In genomic region chr6:141152951-141153350, GRCh38 we compare ENCODE assay signal across 20 cellular contexts.
DNase-seq lines count a peak whose midpoint lies in the region; ATAC-seq and TF ChIP-seq lines count a peak whose summit lies in the region.
"Had no signal": no experiment of that assay in that cellular context is flagged by ENCODE, and none has a peak within 500 bp of the region (broad histone marks: within the 10 kb centered on the region; RNA-seq: fewer than 3 reads in every experiment).

No MANE protein-coding gene starts in this region.

- intact Hi-C loops in CD8-positive, alpha-beta T cell (cut with DNase I, micrococcal nuclease), result no loop called here
- intact Hi-C loops in stomach (cut with DNase I; ENCODE audit: low total_unique reads), result no loop called here
- intact Hi-C loops in left ventricle myocardium superior (cut with micrococcal nuclease), result no loop called here

- H3K36me3 Mint-ChIP-seq in CD8-positive, alpha-beta T cell, result no peaks in the 10 kb centered on the region
- no peaks in the 10 kb centered on the region for H3K36me3 Mint-ChIP-seq in mesothelial cell of epicardium
- H3K36me3 Mint-ChIP-seq: activated CD8-positive, alpha-beta memory T cell treated with anti-CD3 and anti-CD28 coated beads, Interleukin-2, amount 10 ng/mL, durations not matched to agents 7 days and 5 days; brain; memory B cell had no signal

- H3K4me1 Mint-ChIP-seq in CD8-positive, alpha-beta T cell (ENCODE audit: low read depth), result peaks cover 17% of the 10 kb centered on the region
- peaks cover 4% of the 10 kb centered on the region for H3K4me1 Mint-ChIP-seq in mesothelial cell of epicardium
- H3K4me1 Mint-ChIP-seq: activated CD8-positive, alpha-beta memory T cell treated with anti-CD3 and anti-CD28 coated beads, Interleukin-2, amount 10 ng/mL, durations not matched to agents 7 days and 5 days had no signal

- DNase-seq in CD8-positive, alpha-beta T cell, result no peak
- DNase-seq in astrocyte of the spinal cord (ENCODE audit: low read depth, low spot score) (peak; percentile 12), mesothelial cell of epicardium (ENCODE audit: low spot score in 2 of 2, unreplicated experiment in 2 of 2) (no peak), stomach (no peak), hippocampal formation (lab: John Stamatoyannopoulos, UW) (no peak), left ventricle myocardium superior (no peak)
- DNase-seq: activated CD8-positive, alpha-beta memory T cell treated with anti-CD3 and anti-CD28 coated beads, Interleukin-2, amount 10 ng/mL, durations not matched to agents 7 days and 5 days; erythroblast; HCEC 1CT; heart right ventricle; NCI-H510A; SHP77 treated with DMSO at 0.1 percent for 48 hours; stimulated activated CD4-positive, alpha-beta T cell treated with anti-CD3 and anti-CD28 coated beads, Interleukin-12 subunit alpha, Interleukin-12 subunit beta, amount 100 ng/mL, for 4 hours; transverse colon had no signal

- no peak for ATAC-seq in CD8-positive, alpha-beta T cell
- ATAC-seq in HG03469 (IDR thresholded peaks at IDR 0.05; ENCODE audit: unreplicated experiment) (no peak), left ventricle myocardium superior (no peak)
- ATAC-seq: activated CD8-positive, alpha-beta memory T cell treated with anti-CD3 and anti-CD28 coated beads, Interleukin-2, amount 10 ng/mL, durations not matched to agents 7 days and 5 days had no signal

- peak overlapping the region; percentile 45 for H3K27ac Mint-ChIP-seq in CD8-positive, alpha-beta T cell
- H3K27ac Mint-ChIP-seq in mesothelial cell of epicardium, result peak overlapping the region; percentile 40
- H3K27ac Mint-ChIP-seq: activated CD8-positive, alpha-beta memory T cell treated with anti-CD3 and anti-CD28 coated beads, Interleukin-2, amount 10 ng/mL, durations not matched to agents 7 days and 5 days; dendritic cell treated with granulocyte-macrophage colony-stimulating factor and Interleukin-4, amounts not matched to agents 40 ng/mL and 50 ng/mL, for 4 days; memory B cell had no signal

- POLR2A ChIA-PET in CD8-positive, alpha-beta T cell (lab: Charles Lee), result no interaction called here

- peaks cover 11% of the 10 kb centered on the region for H3K4me1 ChIP-seq in CD8-positive, alpha-beta T cell (ENCODE audit: insufficient read depth, low read length)
- H3K4me1 ChIP-seq in HUES6 (ENCODE audit: control insufficient read depth, insufficient read depth, low read length), result peaks cover 12% of the 10 kb centered on the region; the same call in 1 of the 2 replicates
- H3K4me1 ChIP-seq in stomach, result peaks cover 0 to 3% (median 0%) of the 10 kb centered on the region in 4 donors
- H3K4me1 ChIP-seq: BLaER1, transverse colon had no signal

- no peak overlapping the region for H3K4me3 Mint-ChIP-seq in CD8-positive, alpha-beta T cell
- no peak overlapping the region for H3K4me3 Mint-ChIP-seq in mesothelial cell of epicardium
- H3K4me3 Mint-ChIP-seq: activated CD8-positive, alpha-beta memory T cell treated with anti-CD3 and anti-CD28 coated beads, Interleukin-2, amount 10 ng/mL, durations not matched to agents 7 days and 5 days; brain; dendritic cell treated with granulocyte-macrophage colony-stimulating factor and Interleukin-4, amounts not matched to agents 40 ng/mL and 50 ng/mL, for 4 days; memory B cell had no signal

- H3K27me3 Mint-ChIP-seq in CD8-positive, alpha-beta T cell (ENCODE audit: low read depth), result no peaks in the 10 kb centered on the region
- H3K27me3 Mint-ChIP-seq in mesothelial cell of epicardium (ENCODE audit: low read depth), result no peaks in the 10 kb centered on the region
- H3K27me3 Mint-ChIP-seq: activated CD8-positive, alpha-beta memory T cell treated with anti-CD3 and anti-CD28 coated beads, Interleukin-2, amount 10 ng/mL, durations not matched to agents 7 days and 5 days; brain; dendritic cell treated with granulocyte-macrophage colony-stimulating factor and Interleukin-4, amounts not matched to agents 40 ng/mL and 50 ng/mL, for 4 days; memory B cell had no signal

- TF ChIP-seq CTCF in CD8-positive, alpha-beta T cell (IDR thresholded peaks at IDR 0.05), result no peak
- TF ChIP-seq CTCF in astrocyte of the spinal cord (IDR thresholded peaks at IDR 0.05; ENCODE audit: low read depth, low read length), result no peak
- no peak for TF ChIP-seq CTCF in mesothelial cell of epicardium (IDR thresholded peaks at IDR 0.05; ENCODE audit: unreplicated experiment)
- no peak for TF ChIP-seq CTCF in stomach (IDR thresholded peaks at IDR 0.05)

- no peak for TF ChIP-seq POLR2A in stomach (IDR thresholded peaks at IDR 0.05)

- in situ Hi-C loops in astrocyte of the spinal cord (cut with HindIII; ENCODE audit: low sequenced_read_pairs), result no loop called here

- no peaks in the 10 kb centered on the region for H3K27me3 ChIP-seq in CD8-positive, alpha-beta T cell (ENCODE audit: insufficient read depth, low read length)
- H3K27me3 ChIP-seq in HUES6 (ENCODE audit: control insufficient read depth, insufficient read depth, low read length), result no peaks in the 10 kb centered on the region
- H3K27me3 ChIP-seq in stomach, result no peaks in the 10 kb centered on the region
- H3K27me3 ChIP-seq: BLaER1, heart right ventricle, transverse colon had no signal

- no peak overlapping the region for H3K9ac ChIP-seq in HUES6 (ENCODE audit: low read length)
- H3K9ac ChIP-seq: BLaER1 had no signal

- H3K27ac ChIP-seq in CD8-positive, alpha-beta T cell (ENCODE audit: low read depth, low read length), result no peak overlapping the region
- peak overlapping the region; percentile 76 for H3K27ac ChIP-seq in HUES6 (ENCODE audit: low read depth, low read length)
- H3K27ac ChIP-seq in stomach, result no peak overlapping the region
- H3K27ac ChIP-seq: BLaER1, transverse colon had no signal

- no peaks in the 10 kb centered on the region for H3K9me3 ChIP-seq in CD8-positive, alpha-beta T cell (ENCODE audit: low read length)
- H3K9me3 ChIP-seq in HUES6 (ENCODE audit: control insufficient read depth, insufficient read depth, low read depth, low read length) (peaks cover 29% of the 10 kb centered on the region), stomach (no peaks in the 10 kb centered on the region)
- H3K9me3 ChIP-seq: BLaER1, transverse colon had no signal

- H3K4me3 ChIP-seq in CD8-positive, alpha-beta T cell (ENCODE audit: low read depth, low read length), result no peak overlapping the region
- H3K4me3 ChIP-seq in HUES6 (ENCODE audit: low read depth, low read length), result peak overlapping the region; percentile 28; the same call in 1 of the 2 replicates
- no peak overlapping the region for H3K4me3 ChIP-seq in astrocyte of the spinal cord (ENCODE audit: low read depth, low read length)
- H3K4me3 ChIP-seq in stomach, result no peak overlapping the region
- H3K4me3 ChIP-seq: BLaER1, heart right ventricle, transverse colon had no signal

- peaks cover 4% of the 10 kb centered on the region for H3K9me3 Mint-ChIP-seq in CD8-positive, alpha-beta T cell
- peaks cover 38% of the 10 kb centered on the region for H3K9me3 Mint-ChIP-seq in mesothelial cell of epicardium

- CTCF ChIA-PET in CD8-positive, alpha-beta T cell (lab: Charles Lee), result no interaction called here

- H3K36me3 ChIP-seq in CD8-positive, alpha-beta T cell (ENCODE audit: insufficient read depth, low read length), result no peaks in the 10 kb centered on the region
- H3K36me3 ChIP-seq in HUES6 (ENCODE audit: control insufficient read depth, insufficient read depth, low read length), result no peaks in the 10 kb centered on the region
- no peaks in the 10 kb centered on the region for H3K36me3 ChIP-seq in stomach
- H3K36me3 ChIP-seq: BLaER1, heart right ventricle, transverse colon had no signal

- WGBS in stomach, 5 donors, result 19 to 55% (median 23%) methylated on average over 1 of the region's 1 CpG

- TF ChIP-seq EP300 in stomach (IDR thresholded peaks at IDR 0.05), result no peak
